In the genomic region with DNA sequence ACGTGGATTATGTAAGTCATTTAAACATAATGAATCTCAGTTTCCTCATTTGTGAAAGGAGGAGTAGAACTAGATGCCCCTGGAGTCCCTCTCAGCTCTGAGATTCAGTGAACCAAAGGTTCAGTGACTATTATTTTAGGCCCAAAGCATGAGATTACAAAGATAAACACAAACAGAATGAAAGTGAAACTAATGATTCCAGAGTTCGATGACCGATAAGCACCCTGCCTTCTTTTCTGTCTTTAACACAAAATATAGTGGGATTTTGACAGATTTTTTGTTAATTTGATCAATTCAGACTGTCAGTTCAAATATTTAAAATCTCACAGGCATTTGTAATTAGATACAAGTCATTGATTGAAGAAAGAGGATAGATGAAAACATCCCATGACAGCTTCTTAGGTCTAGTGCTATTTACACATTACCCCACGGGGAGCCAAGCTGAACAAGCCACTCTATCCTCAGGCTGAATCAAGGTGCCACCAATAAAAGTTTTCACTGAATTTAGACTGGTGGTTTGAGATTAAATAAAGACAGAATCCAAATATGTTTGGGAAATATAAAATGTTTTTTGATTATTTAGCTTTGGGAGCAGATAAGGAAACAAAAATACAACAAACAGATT, we compare ENCODE assay signal across 8 cellular contexts.
DNase-seq lines count a peak whose midpoint lies in the region; ATAC-seq and TF ChIP-seq lines count a peak whose summit lies in the region.

No MANE protein-coding gene starts in this region.

- intact Hi-C loops in sigmoid colon (cut with DNase I) = no loop called here

- H3K4me3 ChIP-seq in LNCaP clone FGC (ENCODE audit: low read depth, low read length) = peak overlapping the region; percentile 44
- H3K4me3 ChIP-seq in sigmoid colon = peak overlapping the region; percentile 13 to 37 (median 30)

- H3K27ac Mint-ChIP-seq in effector memory CD8-positive, alpha-beta T cell = peak overlapping the region; percentile 98

- no peak for TF ChIP-seq POLR2A in sigmoid colon (IDR thresholded peaks at IDR 0.05)

- no peaks in the 10 kb centered on the region for H3K27me3 ChIP-seq in sigmoid colon

- H3K27ac ChIP-seq in sigmoid colon = peak overlapping the region in 3 of 4 donors; percentile 33 to 56 (median 36)

- TF ChIP-seq EP300 in sigmoid colon (IDR thresholded peaks at IDR 0.05) = no peak

- H3K4me1 Mint-ChIP-seq in effector memory CD8-positive, alpha-beta T cell (ENCODE audit: low read depth in 2 of 2) = peaks cover 13 to 20% of the 10 kb centered on the region in 2 donors

- DNase-seq in LNCaP clone FGC (ENCODE audit: low read depth) (no peak), sigmoid colon (no peak), NCI-H82 (lab: John Stamatoyannopoulos, UW) (no peak)
- peak in 1 of 3 experiments; percentile 9 for DNase-seq in effector memory CD8-positive, alpha-beta T cell
- DNase-seq in stimulated activated CD4-positive, alpha-beta T cell treated with anti-CD3 and anti-CD28 coated beads, Interleukin-4, amount 100 ng/mL, for 1 hour = no peak
- DNase-seq in activated CD8-positive, alpha-beta memory T cell treated with anti-CD3 and anti-CD28 coated beads, Interleukin-2, amount 50 U/mL, for 48 hours = no peak

- 24 to 32% methylated on average over 4 of the region's 4 CpGs for WGBS in sigmoid colon, 2 donors

- peak overlapping the region; percentile 41 to 88 for H3K4me3 Mint-ChIP-seq in effector memory CD8-positive, alpha-beta T cell

- no peak for TF ChIP-seq CTCF in LNCaP clone FGC (IDR thresholded peaks at IDR 0.05; ENCODE audit: control insufficient read depth, extremely low read depth, insufficient read depth)
- TF ChIP-seq CTCF in sigmoid colon (IDR thresholded peaks at IDR 0.05) = no peak

- peak; percentile 59 for ATAC-seq in GM18502 (IDR thresholded peaks at IDR 0.05; ENCODE audit: poor library complexity, unreplicated experiment)
- peak; percentile 57 for ATAC-seq in GM21619 (IDR thresholded peaks at IDR 0.05; ENCODE audit: unreplicated experiment)
- peak; percentile 79 for ATAC-seq in effector memory CD8-positive, alpha-beta T cell (replicated peaks)

- H3K36me3 ChIP-seq in sigmoid colon = peaks cover 0 to 42% (median 11%) of the 10 kb centered on the region in 4 donors

- no peaks in the 10 kb centered on the region for H3K9me3 ChIP-seq in sigmoid colon

- no peaks in the 10 kb centered on the region for H3K9me3 Mint-ChIP-seq in effector memory CD8-positive, alpha-beta T cell

- H3K36me3 Mint-ChIP-seq in effector memory CD8-positive, alpha-beta T cell (ENCODE audit: insufficient read depth) = peaks cover 7% of the 10 kb centered on the region

- peaks cover 0 to 24% (median 15%) of the 10 kb centered on the region in 4 donors for H3K4me1 ChIP-seq in sigmoid colon

- H3K27me3 Mint-ChIP-seq in effector memory CD8-positive, alpha-beta T cell = no peaks in the 10 kb centered on the region
